In the genomic region with DNA sequence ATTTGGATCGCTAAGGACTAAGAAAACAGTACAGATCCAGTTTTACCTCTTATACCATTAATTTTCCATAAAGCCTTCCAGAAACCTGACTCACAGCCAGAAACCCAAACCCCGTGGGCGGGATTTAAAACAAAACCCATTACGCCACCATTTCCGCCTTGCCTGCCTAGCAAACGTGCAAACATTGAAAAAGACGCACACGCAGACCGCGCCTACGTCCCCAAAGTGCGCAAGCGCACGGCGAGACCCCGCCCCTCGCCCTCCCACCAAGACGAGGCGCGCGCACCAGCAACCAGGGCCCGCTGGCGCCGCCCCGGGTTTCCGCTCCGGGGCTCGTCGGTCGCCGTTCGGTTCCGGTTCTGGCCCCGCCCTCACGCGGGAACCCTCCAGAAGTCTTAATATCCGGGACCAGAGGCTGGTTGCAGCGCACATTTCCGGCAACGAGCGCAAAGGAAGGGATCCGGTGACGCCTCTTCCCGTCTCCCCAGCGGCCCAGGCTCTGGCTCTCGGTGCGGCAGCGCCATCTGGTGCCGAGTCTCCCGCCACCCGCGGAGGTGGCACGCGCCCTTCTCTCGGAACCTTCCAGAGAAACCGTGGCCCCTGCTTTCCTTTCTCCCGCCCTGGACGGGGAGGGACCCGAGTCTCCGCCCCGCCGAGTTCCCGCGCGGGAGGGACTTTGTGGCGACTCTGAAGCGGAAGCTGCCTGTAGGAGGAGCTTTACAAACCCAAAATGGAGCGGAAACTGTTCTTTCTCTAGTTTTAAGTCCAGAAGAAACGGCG, we compare ENCODE assay signal across 1 cellular context.
TF ChIP-seq lines count a peak whose summit lies in the region.

No MANE protein-coding gene starts in this region.

TF ChIP-seq in K562, 482 proteins besides CTCF, POLR2A, EP300 and RAD21 (continued from another document and continues in another):
- TF ChIP-seq NRF1 (conservative IDR thresholded peaks at IDR 0.05 in 1 of 2, IDR thresholded peaks at IDR 0.05 in 1 of 2) = peak; percentile 96
- TF ChIP-seq, protein P1, sequence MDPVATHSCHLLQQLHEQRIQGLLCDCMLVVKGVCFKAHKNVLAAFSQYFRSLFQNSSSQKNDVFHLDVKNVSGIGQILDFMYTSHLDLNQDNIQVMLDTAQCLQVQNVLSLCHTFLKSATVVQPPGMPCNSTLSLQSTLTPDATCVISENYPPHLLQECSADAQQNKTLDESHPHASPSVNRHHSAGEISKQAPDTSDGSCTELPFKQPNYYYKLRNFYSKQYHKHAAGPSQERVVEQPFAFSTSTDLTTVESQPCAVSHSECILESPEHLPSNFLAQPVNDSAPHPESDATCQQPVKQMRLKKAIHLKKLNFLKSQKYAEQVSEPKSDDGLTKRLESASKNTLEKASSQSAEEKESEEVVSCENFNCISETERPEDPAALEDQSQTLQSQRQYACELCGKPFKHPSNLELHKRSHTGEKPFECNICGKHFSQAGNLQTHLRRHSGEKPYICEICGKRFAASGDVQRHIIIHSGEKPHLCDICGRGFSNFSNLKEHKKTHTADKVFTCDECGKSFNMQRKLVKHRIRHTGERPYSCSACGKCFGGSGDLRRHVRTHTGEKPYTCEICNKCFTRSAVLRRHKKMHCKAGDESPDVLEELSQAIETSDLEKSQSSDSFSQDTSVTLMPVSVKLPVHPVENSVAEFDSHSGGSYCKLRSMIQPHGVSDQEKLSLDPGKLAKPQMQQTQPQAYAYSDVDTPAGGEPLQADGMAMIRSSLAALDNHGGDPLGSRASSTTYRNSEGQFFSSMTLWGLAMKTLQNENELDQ (CRISPR knock-in tag; IDR thresholded peaks at IDR 0.05; ENCODE audit: borderline replicate concordance) = no peak
- peak; percentile 76; the same call in 1 of the 2 replicates for TF ChIP-seq NR3C1 (CRISPR knock-in tag; IDR thresholded peaks at IDR 0.05)
- no peak for TF ChIP-seq NCOA1 (IDR thresholded peaks at IDR 0.05; ENCODE audit: low read depth)
- no peak for TF ChIP-seq COPS2 (conservative IDR thresholded peaks at IDR 0.05)
- TF ChIP-seq, protein P2, sequence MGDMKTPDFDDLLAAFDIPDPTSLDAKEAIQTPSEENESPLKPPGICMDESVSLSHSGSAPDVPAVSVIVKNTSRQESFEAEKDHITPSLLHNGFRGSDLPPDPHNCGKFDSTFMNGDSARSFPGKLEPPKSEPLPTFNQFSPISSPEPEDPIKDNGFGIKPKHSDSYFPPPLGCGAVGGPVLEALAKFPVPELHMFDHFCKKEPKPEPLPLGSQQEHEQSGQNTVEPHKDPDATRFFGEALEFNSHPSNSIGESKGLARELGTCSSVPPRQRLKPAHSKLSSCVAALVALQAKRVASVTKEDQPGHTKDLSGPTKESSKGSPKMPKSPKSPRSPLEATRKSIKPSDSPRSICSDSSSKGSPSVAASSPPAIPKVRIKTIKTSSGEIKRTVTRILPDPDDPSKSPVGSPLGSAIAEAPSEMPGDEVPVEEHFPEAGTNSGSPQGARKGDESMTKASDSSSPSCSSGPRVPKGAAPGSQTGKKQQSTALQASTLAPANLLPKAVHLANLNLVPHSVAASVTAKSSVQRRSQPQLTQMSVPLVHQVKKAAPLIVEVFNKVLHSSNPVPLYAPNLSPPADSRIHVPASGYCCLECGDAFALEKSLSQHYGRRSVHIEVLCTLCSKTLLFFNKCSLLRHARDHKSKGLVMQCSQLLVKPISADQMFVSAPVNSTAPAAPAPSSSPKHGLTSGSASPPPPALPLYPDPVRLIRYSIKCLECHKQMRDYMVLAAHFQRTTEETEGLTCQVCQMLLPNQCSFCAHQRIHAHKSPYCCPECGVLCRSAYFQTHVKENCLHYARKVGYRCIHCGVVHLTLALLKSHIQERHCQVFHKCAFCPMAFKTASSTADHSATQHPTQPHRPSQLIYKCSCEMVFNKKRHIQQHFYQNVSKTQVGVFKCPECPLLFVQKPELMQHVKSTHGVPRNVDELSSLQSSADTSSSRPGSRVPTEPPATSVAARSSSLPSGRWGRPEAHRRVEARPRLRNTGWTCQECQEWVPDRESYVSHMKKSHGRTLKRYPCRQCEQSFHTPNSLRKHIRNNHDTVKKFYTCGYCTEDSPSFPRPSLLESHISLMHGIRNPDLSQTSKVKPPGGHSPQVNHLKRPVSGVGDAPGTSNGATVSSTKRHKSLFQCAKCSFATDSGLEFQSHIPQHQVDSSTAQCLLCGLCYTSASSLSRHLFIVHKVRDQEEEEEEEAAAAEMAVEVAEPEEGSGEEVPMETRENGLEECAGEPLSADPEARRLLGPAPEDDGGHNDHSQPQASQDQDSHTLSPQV (IDR thresholded peaks at IDR 0.05) = no peak
- TF ChIP-seq FIP1L1 (IDR thresholded peaks at IDR 0.05; ENCODE audit: low read depth, low read length, poor library complexity, severe bottlenecking) = no peak
- TF ChIP-seq, protein P3, sequence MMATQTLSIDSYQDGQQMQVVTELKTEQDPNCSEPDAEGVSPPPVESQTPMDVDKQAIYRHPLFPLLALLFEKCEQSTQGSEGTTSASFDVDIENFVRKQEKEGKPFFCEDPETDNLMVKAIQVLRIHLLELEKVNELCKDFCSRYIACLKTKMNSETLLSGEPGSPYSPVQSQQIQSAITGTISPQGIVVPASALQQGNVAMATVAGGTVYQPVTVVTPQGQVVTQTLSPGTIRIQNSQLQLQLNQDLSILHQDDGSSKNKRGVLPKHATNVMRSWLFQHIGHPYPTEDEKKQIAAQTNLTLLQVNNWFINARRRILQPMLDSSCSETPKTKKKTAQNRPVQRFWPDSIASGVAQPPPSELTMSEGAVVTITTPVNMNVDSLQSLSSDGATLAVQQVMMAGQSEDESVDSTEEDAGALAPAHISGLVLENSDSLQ (IDR thresholded peaks at IDR 0.05) = no peak
- TF ChIP-seq, protein P4, sequence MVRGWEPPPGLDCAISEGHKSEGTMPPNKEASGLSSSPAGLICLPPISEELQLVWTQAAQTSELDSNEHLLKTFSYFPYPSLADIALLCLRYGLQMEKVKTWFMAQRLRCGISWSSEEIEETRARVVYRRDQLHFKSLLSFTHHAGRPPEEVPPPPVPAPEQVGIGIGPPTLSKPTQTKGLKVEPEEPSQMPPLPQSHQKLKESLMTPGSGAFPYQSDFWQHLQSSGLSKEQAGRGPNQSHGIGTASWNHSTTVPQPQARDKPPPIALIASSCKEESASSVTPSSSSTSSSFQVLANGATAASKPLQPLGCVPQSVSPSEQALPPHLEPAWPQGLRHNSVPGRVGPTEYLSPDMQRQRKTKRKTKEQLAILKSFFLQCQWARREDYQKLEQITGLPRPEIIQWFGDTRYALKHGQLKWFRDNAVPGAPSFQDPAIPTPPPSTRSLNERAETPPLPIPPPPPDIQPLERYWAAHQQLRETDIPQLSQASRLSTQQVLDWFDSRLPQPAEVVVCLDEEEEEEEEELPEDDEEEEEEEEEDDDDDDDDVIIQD (CRISPR knock-in tag; IDR thresholded peaks at IDR 0.05) = no peak
- no peak for TF ChIP-seq ZNF3 (CRISPR knock-in tag; IDR thresholded peaks at IDR 0.05)
- TF ChIP-seq MTA3 (IDR thresholded peaks at IDR 0.05; ENCODE audit: borderline replicate concordance) = peak; percentile 45; the same call in 1 of the 2 replicates
- TF ChIP-seq SNIP1 (IDR thresholded peaks at IDR 0.05; ENCODE audit: low read depth) = no peak
- no peak for TF ChIP-seq ZFP30 (CRISPR knock-in tag; IDR thresholded peaks at IDR 0.05; ENCODE audit: borderline replicate concordance)
- TF ChIP-seq ERF (CRISPR knock-in tag; IDR thresholded peaks at IDR 0.05) = no peak
- TF ChIP-seq FOXK2 (conservative IDR thresholded peaks at IDR 0.05 in 1 of 2, IDR thresholded peaks at IDR 0.05 in 1 of 2; ENCODE audit: low read depth in 2 of 2) = peak; percentile 35 to 82
- no peak for TF ChIP-seq BACH1 (tag; IDR thresholded peaks at IDR 0.05)
- no peak for TF ChIP-seq SP2 (IDR thresholded peaks at IDR 0.05; ENCODE audit: extremely low read depth, low read depth, low read length, poor library complexity, severe bottlenecking)
- TF ChIP-seq SIX5 (IDR thresholded peaks at IDR 0.05; ENCODE audit: borderline replicate concordance in 1 of 2, insufficient read depth in 1 of 2, low read depth in 1 of 2, low read length in 2 of 2) = no peak
- TF ChIP-seq, protein P5, sequence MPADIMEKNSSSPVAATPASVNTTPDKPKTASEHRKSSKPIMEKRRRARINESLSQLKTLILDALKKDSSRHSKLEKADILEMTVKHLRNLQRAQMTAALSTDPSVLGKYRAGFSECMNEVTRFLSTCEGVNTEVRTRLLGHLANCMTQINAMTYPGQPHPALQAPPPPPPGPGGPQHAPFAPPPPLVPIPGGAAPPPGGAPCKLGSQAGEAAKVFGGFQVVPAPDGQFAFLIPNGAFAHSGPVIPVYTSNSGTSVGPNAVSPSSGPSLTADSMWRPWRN (IDR thresholded peaks at IDR 0.05; ENCODE audit: low read depth) = peak; percentile 55; the same call in 1 of the 2 replicates
- TF ChIP-seq MXI1 (IDR thresholded peaks at IDR 0.05; ENCODE audit: low read depth, low read length) = no peak
- TF ChIP-seq GATA2 (CRISPR knock-in tag; IDR thresholded peaks at IDR 0.05) = no peak
- TF ChIP-seq ZNF324 (CRISPR knock-in tag; IDR thresholded peaks at IDR 0.05) = no peak
- no peak for TF ChIP-seq ZNF41 (CRISPR knock-in tag; conservative IDR thresholded peaks at IDR 0.05)
- TF ChIP-seq NCOA4 (IDR thresholded peaks at IDR 0.05; ENCODE audit: partially characterized antibody) = no peak
- TF ChIP-seq CCNT2 (IDR thresholded peaks at IDR 0.05; ENCODE audit: borderline replicate concordance, extremely low read depth, insufficient read length, low read depth, low read length) = peak; percentile 58
- TF ChIP-seq SMC3 (conservative IDR thresholded peaks at IDR 0.05; ENCODE audit: insufficient read depth, low read depth, low read length) = peak; percentile 60
- TF ChIP-seq PYGO2 (tag; IDR thresholded peaks at IDR 0.05) = no peak
- TF ChIP-seq ZNF239 (CRISPR knock-in tag; IDR thresholded peaks at IDR 0.05) = no peak
- no peak for TF ChIP-seq SNRNP70 (optimal IDR thresholded peaks at IDR 0.05; ENCODE audit: low read depth, low read length)
- no peak for TF ChIP-seq NR2F6 (CRISPR knock-in tag; IDR thresholded peaks at IDR 0.05)
- TF ChIP-seq, protein P6, sequence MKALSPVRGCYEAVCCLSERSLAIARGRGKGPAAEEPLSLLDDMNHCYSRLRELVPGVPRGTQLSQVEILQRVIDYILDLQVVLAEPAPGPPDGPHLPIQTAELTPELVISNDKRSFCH (CRISPR knock-in tag; IDR thresholded peaks at IDR 0.05) = no peak
- TF ChIP-seq, protein P6 (tag; IDR thresholded peaks at IDR 0.05) = no peak
- TF ChIP-seq, protein P7, sequence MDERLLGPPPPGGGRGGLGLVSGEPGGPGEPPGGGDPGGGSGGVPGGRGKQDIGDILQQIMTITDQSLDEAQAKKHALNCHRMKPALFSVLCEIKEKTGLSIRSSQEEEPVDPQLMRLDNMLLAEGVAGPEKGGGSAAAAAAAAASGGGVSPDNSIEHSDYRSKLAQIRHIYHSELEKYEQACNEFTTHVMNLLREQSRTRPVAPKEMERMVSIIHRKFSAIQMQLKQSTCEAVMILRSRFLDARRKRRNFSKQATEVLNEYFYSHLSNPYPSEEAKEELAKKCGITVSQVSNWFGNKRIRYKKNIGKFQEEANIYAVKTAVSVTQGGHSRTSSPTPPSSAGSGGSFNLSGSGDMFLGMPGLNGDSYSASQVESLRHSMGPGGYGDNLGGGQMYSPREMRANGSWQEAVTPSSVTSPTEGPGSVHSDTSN (CRISPR knock-in tag; IDR thresholded peaks at IDR 0.05; ENCODE audit: low read depth) = no peak
- TF ChIP-seq, protein P7 (tag; conservative IDR thresholded peaks at IDR 0.05; ENCODE audit: low read depth) = no peak
- TF ChIP-seq, protein P8, sequence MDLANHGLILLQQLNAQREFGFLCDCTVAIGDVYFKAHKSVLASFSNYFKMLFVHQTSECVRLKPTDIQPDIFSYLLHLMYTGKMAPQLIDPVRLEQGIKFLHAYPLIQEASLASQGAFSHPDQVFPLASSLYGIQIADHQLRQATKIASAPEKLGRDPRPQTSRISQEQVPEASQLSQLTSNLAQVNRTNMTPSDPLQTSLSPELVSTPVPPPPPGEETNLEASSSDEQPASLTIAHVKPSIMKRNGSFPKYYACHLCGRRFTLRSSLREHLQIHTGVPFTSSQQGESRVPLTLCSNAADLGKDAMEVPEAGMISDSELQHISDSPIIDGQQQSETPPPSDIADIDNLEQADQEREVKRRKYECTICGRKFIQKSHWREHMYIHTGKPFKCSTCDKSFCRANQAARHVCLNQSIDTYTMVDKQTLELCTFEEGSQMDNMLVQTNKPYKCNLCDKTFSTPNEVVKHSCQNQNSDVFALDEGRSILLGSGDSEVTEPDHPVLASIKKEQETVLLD (IDR thresholded peaks at IDR 0.05) = peak; percentile 94
- no peak for TF ChIP-seq SREBF2 (CRISPR knock-in tag; IDR thresholded peaks at IDR 0.05)
- TF ChIP-seq SAP30 (IDR thresholded peaks at IDR 0.05; ENCODE audit: borderline replicate concordance, insufficient read depth, low read depth, low read length, poor library complexity, severe bottlenecking) = no peak
- TF ChIP-seq KLF16 (IDR thresholded peaks at IDR 0.05) = no peak
- no peak for TF ChIP-seq CREBBP (IDR thresholded peaks at IDR 0.05; ENCODE audit: low read depth, low read length)
- TF ChIP-seq DMBX1 (CRISPR knock-in tag; IDR thresholded peaks at IDR 0.05; ENCODE audit: borderline replicate concordance) = no peak
- TF ChIP-seq, protein P9, sequence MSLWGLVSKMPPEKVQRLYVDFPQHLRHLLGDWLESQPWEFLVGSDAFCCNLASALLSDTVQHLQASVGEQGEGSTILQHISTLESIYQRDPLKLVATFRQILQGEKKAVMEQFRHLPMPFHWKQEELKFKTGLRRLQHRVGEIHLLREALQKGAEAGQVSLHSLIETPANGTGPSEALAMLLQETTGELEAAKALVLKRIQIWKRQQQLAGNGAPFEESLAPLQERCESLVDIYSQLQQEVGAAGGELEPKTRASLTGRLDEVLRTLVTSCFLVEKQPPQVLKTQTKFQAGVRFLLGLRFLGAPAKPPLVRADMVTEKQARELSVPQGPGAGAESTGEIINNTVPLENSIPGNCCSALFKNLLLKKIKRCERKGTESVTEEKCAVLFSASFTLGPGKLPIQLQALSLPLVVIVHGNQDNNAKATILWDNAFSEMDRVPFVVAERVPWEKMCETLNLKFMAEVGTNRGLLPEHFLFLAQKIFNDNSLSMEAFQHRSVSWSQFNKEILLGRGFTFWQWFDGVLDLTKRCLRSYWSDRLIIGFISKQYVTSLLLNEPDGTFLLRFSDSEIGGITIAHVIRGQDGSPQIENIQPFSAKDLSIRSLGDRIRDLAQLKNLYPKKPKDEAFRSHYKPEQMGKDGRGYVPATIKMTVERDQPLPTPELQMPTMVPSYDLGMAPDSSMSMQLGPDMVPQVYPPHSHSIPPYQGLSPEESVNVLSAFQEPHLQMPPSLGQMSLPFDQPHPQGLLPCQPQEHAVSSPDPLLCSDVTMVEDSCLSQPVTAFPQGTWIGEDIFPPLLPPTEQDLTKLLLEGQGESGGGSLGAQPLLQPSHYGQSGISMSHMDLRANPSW (CRISPR knock-in tag; IDR thresholded peaks at IDR 0.05) = no peak
- no peak for TF ChIP-seq POLR3A (IDR thresholded peaks at IDR 0.05; ENCODE audit: borderline replicate concordance, extremely low read depth, insufficient read depth, insufficient read length)
- no peak for TF ChIP-seq ZNF121 (CRISPR knock-in tag; conservative IDR thresholded peaks at IDR 0.05)
- TF ChIP-seq BCOR (IDR thresholded peaks at IDR 0.05) = 0 out of 2 replicates have a peak, but pooled peaks have one; percentile 10
- no peak for TF ChIP-seq CBFB (CRISPR knock-in tag; IDR thresholded peaks at IDR 0.05)
